Comparison of ENCODE assay signal across 19 cellular contexts in genomic region chr5:172436874-172437369, GRCh38. TPM values are rescaled to one million over a fixed set of nuclear protein-coding genes. Genes with fewer than 3 reads are reported as not detected.
DNase-seq lines count a peak whose midpoint lies in the region; ATAC-seq and TF ChIP-seq lines count a peak whose summit lies in the region.
"Had no signal": no experiment of that assay in that cellular context is flagged by ENCODE, and none has a peak within 500 bp of the region (broad histone marks: within the 10 kb centered on the region; RNA-seq: fewer than 3 reads in every experiment).

No MANE protein-coding gene starts in this region.

- in situ Hi-C loops in mammary epithelial cell (cut with MboI; ENCODE audit: low sequenced_read_pairs in 2 of 2) = no loop called here

- no peaks in the 10 kb centered on the region for H3K4me1 Mint-ChIP-seq in T-cell
- H3K4me1 Mint-ChIP-seq: WTC11 had no signal

- H2AK5ac ChIP-seq in trophoblast cell (ENCODE audit: low read length) = no peak overlapping the region

- no peak overlapping the region for H3K23ac ChIP-seq in trophoblast cell (ENCODE audit: low read length)

- H3K79me2 ChIP-seq in mammary epithelial cell (ENCODE audit: insufficient read depth, low read length) (peaks cover 7% of the 10 kb centered on the region), trophoblast cell (ENCODE audit: control insufficient read depth, insufficient read depth, low read length, poor library complexity) (peaks cover 8% of the 10 kb centered on the region)

- CTCF ChIA-PET in mammary epithelial cell (lab: Charles Lee; ENCODE audit: low non-redundant PET) (interaction anchor here (0.6 kb wide), 1 partner anchor 11 kb away, joined by 3 read pairs; no protein-coding TSS in a partner anchor), T-cell (lab: Charles Lee) (no interaction called here)

- no peak overlapping the region for H3K27ac Mint-ChIP-seq in T-cell
- H3K27ac Mint-ChIP-seq: WTC11 had no signal

- TF ChIP-seq EP300 in gastroesophageal sphincter (IDR thresholded peaks at IDR 0.05) = no peak

- H3K4me2 ChIP-seq in mammary epithelial cell (ENCODE audit: insufficient read depth, low read depth, low read length) = no peak overlapping the region
- H3K4me2 ChIP-seq in trophoblast cell (ENCODE audit: low read length) = no peak overlapping the region

- TF ChIP-seq POLR2A in breast epithelium (IDR thresholded peaks at IDR 0.05) = no peak
- TF ChIP-seq POLR2A in gastroesophageal sphincter (IDR thresholded peaks at IDR 0.05) = no peak

- H3K9me3 ChIP-seq in breast epithelium (no peaks in the 10 kb centered on the region), mammary epithelial cell (replicated peaks; ENCODE audit: insufficient read depth, low read length) (no peaks in the 10 kb centered on the region), gastroesophageal sphincter (no peaks in the 10 kb centered on the region), trophoblast cell (ENCODE audit: insufficient read depth, low read depth, low read length) (peaks cover 2% of the 10 kb centered on the region), upper lobe of right lung (no peaks in the 10 kb centered on the region)
- H3K9me3 ChIP-seq: lower lobe of right lung, right lobe of liver had no signal

- no peaks in the 10 kb centered on the region for H3K9me3 Mint-ChIP-seq in T-cell
- H3K9me3 Mint-ChIP-seq: nephron, WTC11 had no signal

- H3K27me3 ChIP-seq in breast epithelium (no peaks in the 10 kb centered on the region), mammary epithelial cell (ENCODE audit: insufficient read depth, low read length) (no peaks in the 10 kb centered on the region), gastroesophageal sphincter (no peaks in the 10 kb centered on the region), trophoblast cell (ENCODE audit: insufficient read depth, low read length) (no peaks in the 10 kb centered on the region), upper lobe of right lung (no peaks in the 10 kb centered on the region)
- H3K27me3 ChIP-seq: right lobe of liver had no signal

- DNase-seq in breast epithelium (ENCODE audit: low spot score in 2 of 2) (no peak), mammary epithelial cell (no peak), trophoblast cell (no peak), upper lobe of right lung (no peak), T-cell (no peak), medulla oblongata (ENCODE audit: extremely low spot score) (no peak)
- DNase-seq: activated CD8-positive, alpha-beta memory T cell treated with anti-CD3 and anti-CD28 coated beads for 24 hours; GF-D8; GOT3; NCI-H526 treated with DMSO at 0.1 percent for 48 hours; stimulated activated CD4-positive, alpha-beta T cell treated with anti-CD3 and anti-CD28 coated beads, Interleukin-2, amount 100 ng/mL, for 48 hours; stimulated activated CD8-positive, alpha-beta memory T cell treated with anti-CD3 and anti-CD28 coated beads, Interleukin-4, amount 100 ng/mL, for 48 hours; T-helper 1 cell had no signal

- intact Hi-C loops in breast epithelium (cut with DNase I; ENCODE audit: low total_unique reads) (no loop called here), mammary epithelial cell (cut with micrococcal nuclease) (no loop called here), upper lobe of right lung (cut with DNase I) (no loop called here)

- POLR2A ChIA-PET in T-cell (lab: Charles Lee) = no interaction called here

- H3K36me3 ChIP-seq in breast epithelium = no peaks in the 10 kb centered on the region
- no peaks in the 10 kb centered on the region for H3K36me3 ChIP-seq in mammary epithelial cell (ENCODE audit: insufficient read depth, low read length)
- H3K36me3 ChIP-seq in gastroesophageal sphincter = peaks cover 0 to 15% of the 10 kb centered on the region in 2 donors
- H3K36me3 ChIP-seq in trophoblast cell (ENCODE audit: control insufficient read depth in 1 of 2, insufficient read depth in 2 of 2, low read length in 2 of 2) = peaks cover 20 to 25% of the 10 kb centered on the region in 2 experiments
- peaks cover 5% of the 10 kb centered on the region for H3K36me3 ChIP-seq in upper lobe of right lung
- H3K36me3 ChIP-seq: lower lobe of right lung, right lobe of liver had no signal

- peak overlapping the region; percentile 24 for H3K4ac ChIP-seq in trophoblast cell (ENCODE audit: low read depth, low read length)

- ATAC-seq in gastroesophageal sphincter = no peak
- no peak for ATAC-seq in upper lobe of right lung
- no peak for ATAC-seq in GM18858 (IDR thresholded peaks at IDR 0.05; ENCODE audit: unreplicated experiment)
- no peak for ATAC-seq in T-cell (replicated peaks in 1 of 4)
- ATAC-seq: WTC11 had no signal

- 93% methylated on average over 2 of the region's 9 CpGs for WGBS in mammary epithelial cell (ENCODE audit: low coverage, missing lambda C conversion rate)
- WGBS in gastroesophageal sphincter (ENCODE audit: low coverage in 1 of 2), 2 donors = 64% methylated on average over 5 of the region's 9 CpGs; no CpG with 5 or more reads in 1 of the 2 donors
- no CpG with 5 or more reads among the region's 9 CpGs for WGBS in trophoblast cell (ENCODE audit: extremely low coverage, insufficient coverage, insufficient read length)

- H2BK5ac ChIP-seq in trophoblast cell (ENCODE audit: low read depth, low read length, poor library complexity) = no peak overlapping the region

- H3K27ac ChIP-seq in breast epithelium = peak overlapping the region; percentile 81 to 83
- no peak overlapping the region for H3K27ac ChIP-seq in mammary epithelial cell (ENCODE audit: insufficient read depth, low read depth, low read length)
- H3K27ac ChIP-seq in gastroesophageal sphincter = peak overlapping the region; percentile 38 to 80 (median 58)
- H3K27ac ChIP-seq in trophoblast cell (ENCODE audit: low read depth, low read length) = no peak overlapping the region
- H3K27ac ChIP-seq in upper lobe of right lung = peak overlapping the region; percentile 27
- H3K27ac ChIP-seq: right lobe of liver had no signal

- H3K4me3 ChIP-seq in breast epithelium (peak overlapping the region in 1 of 3 donors; percentile 27), mammary epithelial cell (replicated peaks in 1 of 3; ENCODE audit: insufficient read depth in 1 of 3, low read depth in 2 of 3, low read length in 3 of 3) (no peak overlapping the region), gastroesophageal sphincter (no peak overlapping the region), trophoblast cell (ENCODE audit: low read depth, low read length) (no peak overlapping the region), upper lobe of right lung (no peak overlapping the region)
- H3K4me3 ChIP-seq: lower lobe of right lung, right lobe of liver had no signal

- TF ChIP-seq CTCF in breast epithelium (IDR thresholded peaks at IDR 0.05) (no peak), mammary epithelial cell (conservative IDR thresholded peaks at IDR 0.05 in 1 of 2, IDR thresholded peaks at IDR 0.05 in 1 of 2; ENCODE audit: extremely low read depth in 1 of 2, insufficient read depth in 1 of 2, low read depth in 1 of 2, low read length in 2 of 2) (no peak), gastroesophageal sphincter (IDR thresholded peaks at IDR 0.05) (no peak), upper lobe of right lung (IDR thresholded peaks at IDR 0.05) (no peak)

- dilution Hi-C loops in mammary epithelial cell (cut with HindIII; ENCODE audit: low sequenced_read_pairs) = no loop called here

- no TSS peak for BruUV-seq in mammary epithelial cell (replicated peaks; lab: Mats Ljungman, UMichigan)

- no peak overlapping the region for H3K9ac ChIP-seq in mammary epithelial cell (ENCODE audit: insufficient read depth, low read length)
- H3K9ac ChIP-seq in trophoblast cell (ENCODE audit: low read length) = no peak overlapping the region

- H4K91ac ChIP-seq in trophoblast cell (ENCODE audit: low read depth, low read length) = no peak overlapping the region

- no peak overlapping the region for H3K14ac ChIP-seq in trophoblast cell (ENCODE audit: low read length)

- H3K18ac ChIP-seq in trophoblast cell (ENCODE audit: low read length) = no peak overlapping the region

- no peak overlapping the region for H2BK120ac ChIP-seq in trophoblast cell (ENCODE audit: insufficient read depth, low read length, poor library complexity)

- no peaks in the 10 kb centered on the region for H3K36me3 Mint-ChIP-seq in T-cell
- H3K36me3 Mint-ChIP-seq: WTC11 had no signal

- peaks cover 9 to 12% of the 10 kb centered on the region in 2 donors for H3K4me1 ChIP-seq in breast epithelium
- H3K4me1 ChIP-seq in mammary epithelial cell (ENCODE audit: insufficient read depth, low read length) = peaks cover 9% of the 10 kb centered on the region
- H3K4me1 ChIP-seq in gastroesophageal sphincter = peaks cover 6 to 93% (median 16%) of the 10 kb centered on the region in 3 donors
- H3K4me1 ChIP-seq in trophoblast cell (ENCODE audit: control insufficient read depth in 1 of 2, insufficient read depth in 2 of 2, low read length in 2 of 2) = peaks cover 16 to 36% of the 10 kb centered on the region in 2 experiments
- peaks cover 18% of the 10 kb centered on the region for H3K4me1 ChIP-seq in upper lobe of right lung
- H3K4me1 ChIP-seq: right lobe of liver had no signal

- peaks cover 3% of the 10 kb centered on the region for H3K79me1 ChIP-seq in trophoblast cell (ENCODE audit: low read length)

- H2AFZ ChIP-seq in mammary epithelial cell (ENCODE audit: low read depth, low read length) (no peak overlapping the region), trophoblast cell (ENCODE audit: insufficient read depth, low read length, poor library complexity) (no peak overlapping the region)

- H2BK12ac ChIP-seq in trophoblast cell (ENCODE audit: low read length) = no peak overlapping the region

- no peak overlapping the region for H3K4me3 Mint-ChIP-seq in T-cell
- H3K4me3 Mint-ChIP-seq: nephron, WTC11 had no signal

- peaks cover 11% of the 10 kb centered on the region for H4K20me1 ChIP-seq in mammary epithelial cell (ENCODE audit: insufficient read depth, low read length)

- H3K27me3 Mint-ChIP-seq in T-cell = peaks cover 0 to 3% of the 10 kb centered on the region in 2 donors

- H4K12ac ChIP-seq in trophoblast cell (ENCODE audit: low read depth, low read length) = no peak overlapping the region

- H4K8ac ChIP-seq in trophoblast cell (ENCODE audit: low read depth, low read length) = no peak overlapping the region

RNA-seq across cellular contexts. Expression of gene SH3PXD2B, which starts 17.4 kb away (rescaled TPM):
- total RNA-seq in breast epithelium = 100 to 1,000 TPM in 1 of 3 donors, 10 to 100 TPM in 2; 35.3 to 118 (median 43.9) TPM
- total RNA-seq in mammary epithelial cell = 10 to 100 TPM; 19.2 to 25.1 TPM
- 14.1 TPM for polyA plus RNA-seq in mammary epithelial cell
- polyA minus RNA-seq in mammary epithelial cell = 33.7 TPM
- total RNA-seq in gastroesophageal sphincter = 10 to 100 TPM; 40.2 to 80.9 (median 56.0) TPM
- 40.1 and 41.6 TPM in 2 replicates for polyA plus RNA-seq in trophoblast cell (2013)
- 46.2 TPM for total RNA-seq in upper lobe of right lung
- under 1 TPM; 0.15 to 0.69 (median 0.38) TPM for total RNA-seq in T-cell

Comparison
In these comparisons a context has a peak if more than half of its experiments do, and no peak if none do; other contexts are left out.
1. H3K27ac ChIP-seq: peak in breast epithelium (2 of 2), gastroesophageal sphincter (4 of 4) and upper lobe of right lung (single experiment); none in mammary epithelial cell (single experiment) and trophoblast cell (single experiment).
2. RNA of gene SH3PXD2B, which starts 17.4 kb away (total RNA-seq): 40.2 to 80.9 TPM in gastroesophageal sphincter, 46.2 TPM in upper lobe of right lung (single experiment), 35.3 to 118 TPM in breast epithelium and 19.2 to 25.1 TPM in mammary epithelial cell; 0.15 to 0.69 TPM in T-cell; every median in the first group is over 10 times any median in the second.